1 cellular context compared by ENCODE assay signal in genomic region chr11:46285594-46286033, GRCh38.
TF ChIP-seq lines count a peak whose summit lies in the region.

No MANE protein-coding gene starts in this region.

TF ChIP-seq in GM12878, 131 proteins besides CTCF, POLR2A, EP300 and RAD21:
- TF ChIP-seq PKNOX1 (IDR thresholded peaks at IDR 0.05): peak; percentile 83
- peak; percentile 78 for TF ChIP-seq PBX3 (IDR thresholded peaks at IDR 0.05; ENCODE audit: insufficient replicate concordance, low read depth, low read length)
- TF ChIP-seq SMAD5 (IDR thresholded peaks at IDR 0.05; ENCODE audit: low read depth): no peak
- no peak for TF ChIP-seq YY1 (IDR thresholded peaks at IDR 0.05; ENCODE audit: low read depth, low read length)
